In genomic region chr11:10540915-10541591, GRCh38 we compare ENCODE assay signal across 1 cellular context.
TF ChIP-seq lines count a peak whose summit lies in the region.

Gene RNF141, minus strand, starts transcription at chr11:10541187. Its CDS starts 7,029 bp downstream, at chr11:10534158.

TF ChIP-seq in K562, 482 proteins besides CTCF, POLR2A, EP300 and RAD21 (continued from another document and continues in another):
- TF ChIP-seq GMEB1 (CRISPR knock-in tag; IDR thresholded peaks at IDR 0.05): no peak
- TF ChIP-seq SNAPC5 (CRISPR knock-in tag; IDR thresholded peaks at IDR 0.05): no peak
- peak; percentile 24 for TF ChIP-seq SOX6 (IDR thresholded peaks at IDR 0.05)
- TF ChIP-seq PATZ1 (CRISPR knock-in tag; IDR thresholded peaks at IDR 0.05; ENCODE audit: borderline replicate concordance): no peak
- no peak for TF ChIP-seq NFE2L1 (tag; IDR thresholded peaks at IDR 0.05; ENCODE audit: borderline replicate concordance, low read depth)
- TF ChIP-seq ZNF436 (CRISPR knock-in tag; IDR thresholded peaks at IDR 0.05): no peak
- TF ChIP-seq ZNF655 (CRISPR knock-in tag; IDR thresholded peaks at IDR 0.05): no peak
- TF ChIP-seq AFF4 (CRISPR knock-in tag; IDR thresholded peaks at IDR 0.05): peak; percentile 68; the same call in 1 of the 2 replicates
- no peak for TF ChIP-seq BRD4 (IDR thresholded peaks at IDR 0.05)
- no peak for TF ChIP-seq RFX5 (IDR thresholded peaks at IDR 0.05; ENCODE audit: low read depth, low read length)
- TF ChIP-seq RBM14 (IDR thresholded peaks at IDR 0.05; ENCODE audit: borderline replicate concordance, insufficient read depth, low read depth, low read length): no peak
- TF ChIP-seq NFXL1 (CRISPR knock-in tag; IDR thresholded peaks at IDR 0.05): no peak
- peak; percentile 96 for TF ChIP-seq ZBTB12 (CRISPR knock-in tag; IDR thresholded peaks at IDR 0.05)
- TF ChIP-seq ZBTB5 (IDR thresholded peaks at IDR 0.05): no peak
- no peak for TF ChIP-seq MLX (CRISPR knock-in tag; conservative IDR thresholded peaks at IDR 0.05)
- TF ChIP-seq PCBP2 (IDR thresholded peaks at IDR 0.05; ENCODE audit: low read depth, low read length, poor library complexity, severe bottlenecking): no peak
- no peak for TF ChIP-seq ERF (CRISPR knock-in tag; IDR thresholded peaks at IDR 0.05)
- TF ChIP-seq SMC3 (conservative IDR thresholded peaks at IDR 0.05; ENCODE audit: insufficient read depth, low read depth, low read length): peak; percentile 16; the same call in 1 of the 2 replicates
- TF ChIP-seq LCOR (CRISPR knock-in tag; IDR thresholded peaks at IDR 0.05): peak; percentile 64; the same call in 1 of the 2 replicates
- no peak for TF ChIP-seq EWSR1 (IDR thresholded peaks at IDR 0.05; ENCODE audit: borderline replicate concordance, low read depth, partially characterized antibody)
- TF ChIP-seq ZNF3 (CRISPR knock-in tag; IDR thresholded peaks at IDR 0.05): no peak
- peak; percentile 75 for TF ChIP-seq POLR2H (tag; IDR thresholded peaks at IDR 0.05; ENCODE audit: low read depth)
- TF ChIP-seq ZNF778 (CRISPR knock-in tag; IDR thresholded peaks at IDR 0.05): no peak
- TF ChIP-seq DDX20 (tag; IDR thresholded peaks at IDR 0.05; ENCODE audit: low read depth): no peak
- TF ChIP-seq BACH1 (tag; IDR thresholded peaks at IDR 0.05): no peak; the same call in 1 of the 2 replicates
- peak; percentile 44 to 73 for TF ChIP-seq E2F6 (IDR thresholded peaks at IDR 0.05; ENCODE audit: borderline replicate concordance in 1 of 2, extremely low read depth in 1 of 2, insufficient read depth in 1 of 2, insufficient read length in 1 of 2, low read depth in 1 of 2, low read length in 1 of 2, poor library complexity in 1 of 2, severe bottlenecking in 1 of 2)
- no peak for TF ChIP-seq ARID1B (IDR thresholded peaks at IDR 0.05)
- peak; percentile 77 for TF ChIP-seq THAP12 (CRISPR knock-in tag; IDR thresholded peaks at IDR 0.05)
- TF ChIP-seq CREB5 (CRISPR knock-in tag; IDR thresholded peaks at IDR 0.05): no peak
- TF ChIP-seq FOXJ3 (CRISPR knock-in tag; IDR thresholded peaks at IDR 0.05): no peak
- TF ChIP-seq KDM5B (IDR thresholded peaks at IDR 0.05; ENCODE audit: insufficient replicate concordance, low read depth, low read length): peak; percentile 97
- peak in 1 of 2 experiments; percentile 88; a peak in 3 of 4 replicates for TF ChIP-seq UBTF (IDR thresholded peaks at IDR 0.05; ENCODE audit: borderline replicate concordance in 1 of 2, low read depth in 2 of 2, low read length in 2 of 2)
- no peak for TF ChIP-seq ZNF696 (CRISPR knock-in tag; conservative IDR thresholded peaks at IDR 0.05)
- TF ChIP-seq U2AF1 (optimal IDR thresholded peaks at IDR 0.05; ENCODE audit: low read depth, low read length): peak; percentile 63
- TF ChIP-seq ZNF347 (CRISPR knock-in tag; IDR thresholded peaks at IDR 0.05; ENCODE audit: low read depth): no peak
- TF ChIP-seq HIVEP1 (CRISPR knock-in tag; IDR thresholded peaks at IDR 0.05): no peak
- peak; percentile 47; the same call in 1 of the 2 replicates for TF ChIP-seq SMAD4 (CRISPR knock-in tag; conservative IDR thresholded peaks at IDR 0.05)
- no peak for TF ChIP-seq ZFPM2 (CRISPR knock-in tag; IDR thresholded peaks at IDR 0.05)
- TF ChIP-seq KLF10 (CRISPR knock-in tag; IDR thresholded peaks at IDR 0.05): no peak
- TF ChIP-seq KAT7 (CRISPR knock-in tag; IDR thresholded peaks at IDR 0.05; ENCODE audit: borderline replicate concordance): peak; percentile 97; the same call in 1 of the 2 replicates
- TF ChIP-seq ZNF764 (CRISPR knock-in tag; IDR thresholded peaks at IDR 0.05; ENCODE audit: low read depth): no peak
